ENCODE assay signal across 23 cellular contexts in genomic region chr1:60915441-60915840, GRCh38.
"Had no signal": no experiment of that assay in that cellular context is flagged by ENCODE, and none has a peak within 500 bp of the region (broad histone marks: within the 10 kb centered on the region; RNA-seq: fewer than 3 reads in every experiment).

No MANE protein-coding gene starts in this region.

- H3K27ac ChIP-seq: hepatocyte, ovary, skin epidermis, stomach, testis, thyroid gland, transverse colon, upper lobe of left lung, vagina had no signal

- H3K4me3 ChIP-seq: hepatocyte, lung, ovary, skin epidermis, stomach, testis, thyroid gland, transverse colon, upper lobe of left lung, vagina had no signal

- H3K27me3 ChIP-seq: hepatocyte, ovary, stomach, testis, thyroid gland, transverse colon, upper lobe of left lung, vagina had no signal

- H3K9me3 ChIP-seq: ovary, stomach, testis, thyroid gland, transverse colon, upper lobe of left lung, vagina had no signal

- ATAC-seq: left lobe of liver; naive thymus-derived CD4-positive, alpha-beta T cell; natural killer cell treated with Interleukin-12 subunit alpha and Interleukin-12 subunit beta and Interleukin-15 and Interleukin-18, amount 100 ng/mL, for 72 hours; sciatic nerve; stimulated activated naive B cell treated with anti-CD40 and anti-IgM and Interleukin-4, amounts not matched to agents 10 μg/mL and 1 μg/mL and 100 μg/mL, for 72 hours; stimulated activated naive CD8-positive, alpha-beta T cell treated with anti-CD3 and anti-CD28 coated beads, Interleukin-15, Interleukin-2, amounts not matched to agents 100 U/mL and 50 U/mL, for 24 hours had no signal

- H3K4me1 ChIP-seq: testis, thyroid gland, transverse colon, vagina had no signal

- H3K36me3 ChIP-seq: ovary, stomach, thyroid gland, transverse colon, upper lobe of left lung, vagina had no signal

- DNase-seq: islet precursor cell; mesendoderm; naive thymus-derived CD4-positive, alpha-beta T cell; ovary; right cardiac atrium; stimulated activated CD4-positive, alpha-beta T cell treated with anti-CD3 and anti-CD28 coated beads, Interleukin-12 subunit alpha, Interleukin-12 subunit beta, amount 100 ng/mL, for 4 hours; stimulated activated CD4-positive, alpha-beta T cell treated with anti-CD3 and anti-CD28 coated beads, Interleukin-15, amount 100 ng/mL, for 24 hours; stimulated activated CD4-positive, alpha-beta T cell treated with anti-CD3 and anti-CD28 coated beads, Interleukin-2, amount 100 ng/mL, for 24 hours; stimulated activated CD4-positive, alpha-beta T cell treated with anti-CD3 and anti-CD28 coated beads, Interleukin-4, amount 100 ng/mL, for 1 hour; stimulated activated naive B cell treated with anti-CD40 and anti-IgM and Interleukin-4, amounts not matched to agents 10 μg/mL and 1 μg/mL and 100 μg/mL, for 72 hours; stimulated activated naive CD8-positive, alpha-beta T cell treated with anti-CD3 and anti-CD28 coated beads, Interleukin-15, Interleukin-2, amounts not matched to agents 100 U/mL and 50 U/mL, for 24 hours; stomach; testis; thyroid gland; transverse colon; upper lobe of left lung had no signal
